In the genomic region with DNA sequence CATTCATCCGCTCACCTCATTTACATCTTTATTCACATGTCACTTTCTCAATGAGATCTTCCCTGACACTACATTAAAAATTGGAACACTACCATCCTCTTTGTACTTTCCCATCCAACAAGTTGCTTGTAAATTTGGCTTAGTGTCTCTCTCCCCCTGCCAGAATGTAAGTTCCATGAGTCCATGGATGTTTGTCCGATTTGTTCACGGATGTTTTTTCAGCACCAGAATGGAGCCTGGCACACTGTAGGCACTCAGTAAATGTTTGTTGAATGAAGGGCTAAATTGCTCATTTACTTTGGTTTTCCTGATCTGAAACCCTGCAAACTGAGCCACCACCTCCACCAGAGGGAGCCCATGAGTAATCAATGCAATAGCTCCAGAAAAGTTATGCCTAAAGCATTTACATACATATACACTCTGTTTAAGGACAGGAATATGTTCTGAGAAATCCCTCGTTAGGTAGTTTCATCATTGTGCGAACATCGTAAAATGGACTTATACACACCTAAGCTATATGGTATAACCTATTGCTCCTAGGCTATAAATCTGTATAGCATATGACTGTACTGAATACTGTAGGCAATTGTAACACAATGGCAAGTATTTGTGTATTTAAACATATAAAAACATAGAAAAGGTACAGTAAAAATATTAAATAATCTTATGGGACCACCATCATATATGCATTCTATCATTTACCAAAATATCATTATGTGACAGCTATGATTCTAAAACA, we compare ENCODE assay signal across 8 cellular contexts. TPM values are rescaled to one million over a fixed set of nuclear protein-coding genes. Genes with fewer than 3 reads are reported as not detected.
DNase-seq lines count a peak whose midpoint lies in the region; ATAC-seq and TF ChIP-seq lines count a peak whose summit lies in the region.

No MANE protein-coding gene starts in this region.

- DNase-seq in DMS53 (lab: John Stamatoyannopoulos, UW) (peak; percentile 84), SJSA1 (ENCODE audit: low read depth in 1 of 2, low spot score in 2 of 2) (peak; percentile 65 to 77), germinal center (ENCODE audit: low spot score) (peak; percentile 68), posterior cingulate gyrus (peak in 9 of 10 donors; percentile 24 to 94 (median 69)), vagina (ENCODE audit: extremely low spot score in 2 of 2) (no peak)
- DNase-seq in activated effector memory CD4-positive, alpha-beta T cell treated with Interleukin-2 at 50 U/mL for 16 hours, result peak; percentile 57

- TF ChIP-seq CTCF in LNCAP (IDR thresholded peaks at IDR 0.05) (peak; percentile 91), vagina (IDR thresholded peaks at IDR 0.05) (peak in 2 of 3 experiments; percentile 52 to 77)

- H3K4me1 ChIP-seq in SJSA1 (replicated peaks), result peaks cover 5% of the 10 kb centered on the region; the same call in 1 of the 2 replicates
- H3K4me1 ChIP-seq in vagina, result peaks cover 22% of the 10 kb centered on the region

- no peak overlapping the region for H3K4me3 ChIP-seq in SJSA1
- H3K4me3 ChIP-seq in vagina, result no peak overlapping the region

- no peaks in the 10 kb centered on the region for H3K9me3 ChIP-seq in SJSA1 (replicated peaks)
- no peaks in the 10 kb centered on the region for H3K9me3 ChIP-seq in vagina

- H3K27ac ChIP-seq in SJSA1 (no peak overlapping the region), vagina (no peak overlapping the region)

- intact Hi-C loops in posterior cingulate gyrus (cut with DNase I) (loop anchor here (1.0 kb wide), 1 partner anchor 118 kb away; no protein-coding TSS in a partner anchor), vagina (cut with DNase I) (loop anchor here (10.0 kb wide), 1 partner anchor 124 kb away; no protein-coding TSS in a partner anchor)

- no peak for TF ChIP-seq POLR2A in vagina (IDR thresholded peaks at IDR 0.05)

- no peaks in the 10 kb centered on the region for H3K27me3 ChIP-seq in SJSA1 (replicated peaks)
- H3K27me3 ChIP-seq in vagina, result no peaks in the 10 kb centered on the region

- no peaks in the 10 kb centered on the region for H3K36me3 ChIP-seq in SJSA1
- H3K36me3 ChIP-seq in vagina, result no peaks in the 10 kb centered on the region

- ATAC-seq in HG02938 (IDR thresholded peaks at IDR 0.05; ENCODE audit: unreplicated experiment), result no peak

RNA-seq across cellular contexts. Expression of gene EYA3, which starts 2.8 kb away (rescaled TPM):
- total RNA-seq in SJSA1 (2014; rRNA removed; shearing (Covaris generic)), result 11.4 and 13.0 TPM in 2 replicates
- 16.0 TPM for total RNA-seq in vagina

Comparison
In these comparisons a context has a peak if more than half of its experiments do, and no peak if none do; other contexts are left out.
1. DNase-seq: peak in DMS53 (single experiment), SJSA1 (2 of 2), activated effector memory CD4-positive, alpha-beta T cell treated with Interleukin-2 at 50 U/mL for 16 hours (single experiment), germinal center (single experiment) and posterior cingulate gyrus (9 of 10); none in vagina (0 of 2).